In genomic region chr5:94170158-94170557, GRCh38 we compare ENCODE assay signal across 7 cellular contexts.
ATAC-seq lines count a peak whose summit lies in the region.

No MANE protein-coding gene starts in this region.

- peak; percentile 67 for ATAC-seq in GM18520 (IDR thresholded peaks at IDR 0.05; ENCODE audit: unreplicated experiment)
- ATAC-seq in GM19351 (IDR thresholded peaks at IDR 0.05; ENCODE audit: unreplicated experiment), result peak; percentile 95
- peak; percentile 76 for ATAC-seq in GM21515 (IDR thresholded peaks at IDR 0.05; ENCODE audit: unreplicated experiment)
- ATAC-seq in HG02623 (IDR thresholded peaks at IDR 0.05; ENCODE audit: unreplicated experiment), result peak; percentile 50
- peak; percentile 69 for ATAC-seq in HG02943 (IDR thresholded peaks at IDR 0.05; ENCODE audit: low read depth, unreplicated experiment)
- peak; percentile 84 for ATAC-seq in HG03159 (IDR thresholded peaks at IDR 0.05; ENCODE audit: unreplicated experiment)
- ATAC-seq in HG03558 (IDR thresholded peaks at IDR 0.05; ENCODE audit: extremely low read depth, unreplicated experiment), result peak; percentile 71

Comparison
In these comparisons a context has a peak if more than half of its experiments do, and no peak if none do; other contexts are left out.
1. Peak in every context shown above with its lines: ATAC-seq.